1 cellular context compared by ENCODE assay signal in genomic region chr9:106983346-106983745, GRCh38.
TF ChIP-seq lines count a peak whose summit lies in the region.

No MANE protein-coding gene starts in this region.

TF ChIP-seq in GM12878, 131 proteins besides CTCF, POLR2A, EP300 and RAD21 (continued from another document):
- 0 out of 2 replicates have a peak, but pooled peaks have one; percentile 44 for TF ChIP-seq RELB (IDR thresholded peaks at IDR 0.05; ENCODE audit: low read depth)
- TF ChIP-seq WRNIP1 (IDR thresholded peaks at IDR 0.05; ENCODE audit: borderline replicate concordance, low read depth, low read length), result no peak
- TF ChIP-seq TAF1 (IDR thresholded peaks at IDR 0.05; ENCODE audit: borderline replicate concordance, low read depth, low read length), result no peak
- no peak for TF ChIP-seq NR2C2 (IDR thresholded peaks at IDR 0.05; ENCODE audit: borderline replicate concordance, control insufficient read depth, insufficient read length, low read depth)
- TF ChIP-seq ZNF622 (IDR thresholded peaks at IDR 0.05), result no peak
- TF ChIP-seq E4F1 (IDR thresholded peaks at IDR 0.05; ENCODE audit: borderline replicate concordance, partially characterized antibody), result no peak
- TF ChIP-seq SUPT20H (IDR thresholded peaks at IDR 0.05; ENCODE audit: borderline replicate concordance, control insufficient read depth, low read depth, low read length), result no peak
- TF ChIP-seq IKZF1 (conservative IDR thresholded peaks at IDR 0.05), result peak; percentile 71
- no peak for TF ChIP-seq MLLT1 (IDR thresholded peaks at IDR 0.05)
- no peak for TF ChIP-seq PRDM15 (CRISPR knock-in tag; IDR thresholded peaks at IDR 0.05)
